Comparison of ENCODE assay signal across 9 cellular contexts in genomic region chr9:16458696-16459420, GRCh38.
DNase-seq lines count a peak whose midpoint lies in the region; ATAC-seq and TF ChIP-seq lines count a peak whose summit lies in the region.
"Had no signal": no experiment of that assay in that cellular context is flagged by ENCODE, and none has a peak within 500 bp of the region (broad histone marks: within the 10 kb centered on the region; RNA-seq: fewer than 3 reads in every experiment).

No MANE protein-coding gene starts in this region.

- DNase-seq in amniotic epithelial cell (ENCODE audit: low read depth) (peak; percentile 58), SW 1271 (lab: John Stamatoyannopoulos, UW) (no peak), NCI-H2196 treated with DMSO at 0.1 percent for 48 hours (lab: John Stamatoyannopoulos, UW; ENCODE audit: unreplicated experiment) (no peak), natural killer cell (no peak)
- no peak for DNase-seq in stimulated activated CD4-positive, alpha-beta T cell treated with anti-CD3 and anti-CD28 coated beads, Interleukin-15, amount 100 ng/mL, for 24 hours
- DNase-seq: DMS53 had no signal

- peaks cover 49% of the 10 kb centered on the region for H3K4me1 Mint-ChIP-seq in nephron
- peaks cover 8 to 23% of the 10 kb centered on the region in 2 donors for H3K4me1 Mint-ChIP-seq in natural killer cell

- H3K4me3 Mint-ChIP-seq in nephron (no peak overlapping the region), natural killer cell (no peak overlapping the region)

- no peaks in the 10 kb centered on the region for H3K9me3 Mint-ChIP-seq in nephron
- H3K9me3 Mint-ChIP-seq in natural killer cell = no peaks in the 10 kb centered on the region

- intact Hi-C loops in natural killer cell (cut with micrococcal nuclease) = no loop called here

- H3K36me3 Mint-ChIP-seq in nephron (ENCODE audit: low read depth) (no peaks in the 10 kb centered on the region), natural killer cell (no peaks in the 10 kb centered on the region)

- H3K27me3 Mint-ChIP-seq in nephron (ENCODE audit: low read depth) = no peaks in the 10 kb centered on the region
- no peaks in the 10 kb centered on the region for H3K27me3 Mint-ChIP-seq in natural killer cell (ENCODE audit: low read depth in 2 of 2)

- no peak for TF ChIP-seq CTCF in nephron (IDR thresholded peaks at IDR 0.05; ENCODE audit: unreplicated experiment in 3 of 3)
- no peak for TF ChIP-seq CTCF in natural killer cell (IDR thresholded peaks at IDR 0.05)

- H3K27ac Mint-ChIP-seq in nephron (peak overlapping the region; percentile 43 to 78 (median 75)), natural killer cell (no peak overlapping the region)

- peak; percentile 59 for ATAC-seq in GM18511 (IDR thresholded peaks at IDR 0.05; ENCODE audit: unreplicated experiment)
- peak; percentile 72 for ATAC-seq in HG02938 (IDR thresholded peaks at IDR 0.05; ENCODE audit: unreplicated experiment)
- no peak for ATAC-seq in natural killer cell

Comparison
In these comparisons a context has a peak if more than half of its experiments do, and no peak if none do; other contexts are left out.
1. ATAC-seq: peak in GM18511 (single experiment) and HG02938 (single experiment); none in natural killer cell (0 of 3).
2. H3K27ac Mint-ChIP-seq: peak in nephron (3 of 3); none in natural killer cell (0 of 2).